1 cellular context compared by ENCODE assay signal in the genomic region with DNA sequence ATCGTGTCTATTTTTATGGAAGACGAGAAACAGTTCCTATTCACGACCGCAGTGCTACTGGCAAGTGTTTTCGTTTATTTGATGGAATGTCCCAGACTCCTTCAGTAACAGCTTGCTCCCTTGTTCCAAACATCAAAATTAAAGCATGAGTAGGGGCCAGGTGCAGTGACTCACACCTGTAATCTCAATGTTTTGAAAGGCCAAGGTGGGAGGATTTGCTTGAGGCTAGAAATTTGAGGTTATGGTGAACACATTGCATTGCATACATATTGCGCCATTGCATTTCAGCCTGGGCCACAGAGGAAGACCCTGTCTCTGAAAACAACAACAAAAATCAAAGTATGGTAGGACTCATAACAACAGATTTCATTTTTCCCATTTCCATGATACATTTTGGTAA.
TF ChIP-seq lines count a peak whose summit lies in the region.

No MANE protein-coding gene starts in this region.

TF ChIP-seq in HepG2, 621 proteins besides CTCF, POLR2A, EP300 and RAD21:
- TF ChIP-seq CEBPB (IDR thresholded peaks at IDR 0.05; ENCODE audit: borderline replicate concordance, low read depth, low read length) (peak; percentile 36; the same call in 1 of the 2 replicates), TEAD2 (CRISPR knock-in tag; IDR thresholded peaks at IDR 0.05) (no peak), KLF11 (CRISPR knock-in tag; IDR thresholded peaks at IDR 0.05) (no peak)
